9 cellular contexts compared by ENCODE assay signal in the genomic region with DNA sequence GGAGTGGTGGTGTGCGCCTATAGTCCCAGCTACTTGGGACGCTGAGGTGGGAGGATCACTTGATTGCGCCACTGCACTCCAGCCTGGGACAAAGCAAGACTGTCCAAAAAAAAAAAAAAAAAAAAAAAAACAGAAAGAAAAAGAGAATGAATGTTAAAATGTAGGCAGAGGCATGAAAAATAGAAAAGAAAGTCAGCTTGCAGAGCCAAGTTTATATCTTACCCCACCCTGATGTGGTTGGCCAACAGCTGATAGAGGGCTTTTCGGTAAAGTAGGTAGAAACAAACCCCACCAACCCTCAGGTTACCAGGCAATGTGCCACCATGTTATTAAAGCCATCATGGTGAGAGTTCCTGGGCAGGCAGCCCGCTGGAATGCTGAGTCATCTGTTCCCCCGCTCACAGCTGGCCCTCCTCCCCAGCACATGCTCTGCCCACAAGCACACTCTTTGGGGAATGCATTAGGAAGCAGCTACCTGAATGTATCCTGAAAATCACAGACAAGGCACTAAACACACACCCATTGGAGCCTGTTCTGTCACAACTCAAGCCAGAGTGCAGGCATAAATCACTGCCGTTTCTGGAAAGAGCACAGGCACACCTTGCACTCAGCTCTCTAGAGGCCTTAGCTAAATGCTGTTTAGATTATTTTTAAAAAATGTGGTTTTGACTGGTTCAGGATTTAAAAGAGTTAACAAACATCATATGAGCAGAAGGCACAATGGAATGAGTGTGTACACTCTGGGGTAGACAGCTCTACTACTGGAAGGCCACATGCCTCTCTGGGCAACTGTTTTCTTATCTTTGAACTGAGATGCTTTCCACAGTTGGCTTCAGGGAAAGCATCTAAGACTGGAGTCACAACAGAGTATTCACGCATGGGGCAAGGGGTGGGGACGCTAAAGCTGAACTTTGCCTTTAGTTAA.
DNase-seq lines count a peak whose midpoint lies in the region; ATAC-seq, FAIRE-seq and TF ChIP-seq lines count a peak whose summit lies in the region.
"Had no signal": no experiment of that assay in that cellular context is flagged by ENCODE, and none has a peak within 500 bp of the region (broad histone marks: within the 10 kb centered on the region; RNA-seq: fewer than 3 reads in every experiment).

No MANE protein-coding gene starts in this region.

- no peak for ATAC-seq in HG02763 (IDR thresholded peaks at IDR 0.05; ENCODE audit: unreplicated experiment)
- ATAC-seq in GM21367 (IDR thresholded peaks at IDR 0.05; ENCODE audit: unreplicated experiment), result no peak

- H3K4me1 ChIP-seq in kidney (ENCODE audit: control insufficient read depth in 1 of 2, insufficient read depth in 1 of 2, low read depth in 1 of 2, low read length in 2 of 2), result peaks cover 22 to 27% of the 10 kb centered on the region in 2 donors

- H3K4me3 ChIP-seq in kidney (ENCODE audit: low read length in 2 of 2), result no peak overlapping the region

- H3K36me3 ChIP-seq in kidney (ENCODE audit: control insufficient read depth in 1 of 2, insufficient read depth in 2 of 2, low read length in 2 of 2), result no peaks in the 10 kb centered on the region

- DNase-seq in NCI-H748 (lab: John Stamatoyannopoulos, UW; ENCODE audit: unreplicated experiment) (peak; percentile 5), NCI-H748 treated with DMSO at 0.1 percent for 48 hours (lab: John Stamatoyannopoulos, UW) (no peak), NCI-H510A treated with DMSO at 0.1 percent for 48 hours (lab: John Stamatoyannopoulos, UW) (peak; percentile 74), cerebellar nuclear complex (lab: John Stamatoyannopoulos, UW) (peak; percentile 15 to 19), kidney (peak; percentile 92), stromal cell of bone marrow (ENCODE audit: low read depth) (peak; percentile 92)
- DNase-seq: CD4-positive, CD25-positive, alpha-beta regulatory T cell had no signal

- intact Hi-C loops in kidney (cut with DNase I), result no loop called here

- no peaks in the 10 kb centered on the region for H3K9me3 ChIP-seq in kidney (ENCODE audit: control insufficient read depth in 1 of 2, low read length in 2 of 2)

- FAIRE-seq in kidney (lab: Jason Lieb, UNC), result no peak

- no peak for TF ChIP-seq CTCF in kidney (IDR thresholded peaks at IDR 0.05; ENCODE audit: borderline replicate concordance, extremely low read depth, insufficient read depth)

- no peak overlapping the region for H3K9ac ChIP-seq in kidney (ENCODE audit: low read length in 2 of 2)

- H3K27ac ChIP-seq in kidney (ENCODE audit: low read depth in 2 of 2, low read length in 2 of 2), result peak overlapping the region; percentile 35 to 40
